ENCODE assay signal across 27 cellular contexts in the genomic region with DNA sequence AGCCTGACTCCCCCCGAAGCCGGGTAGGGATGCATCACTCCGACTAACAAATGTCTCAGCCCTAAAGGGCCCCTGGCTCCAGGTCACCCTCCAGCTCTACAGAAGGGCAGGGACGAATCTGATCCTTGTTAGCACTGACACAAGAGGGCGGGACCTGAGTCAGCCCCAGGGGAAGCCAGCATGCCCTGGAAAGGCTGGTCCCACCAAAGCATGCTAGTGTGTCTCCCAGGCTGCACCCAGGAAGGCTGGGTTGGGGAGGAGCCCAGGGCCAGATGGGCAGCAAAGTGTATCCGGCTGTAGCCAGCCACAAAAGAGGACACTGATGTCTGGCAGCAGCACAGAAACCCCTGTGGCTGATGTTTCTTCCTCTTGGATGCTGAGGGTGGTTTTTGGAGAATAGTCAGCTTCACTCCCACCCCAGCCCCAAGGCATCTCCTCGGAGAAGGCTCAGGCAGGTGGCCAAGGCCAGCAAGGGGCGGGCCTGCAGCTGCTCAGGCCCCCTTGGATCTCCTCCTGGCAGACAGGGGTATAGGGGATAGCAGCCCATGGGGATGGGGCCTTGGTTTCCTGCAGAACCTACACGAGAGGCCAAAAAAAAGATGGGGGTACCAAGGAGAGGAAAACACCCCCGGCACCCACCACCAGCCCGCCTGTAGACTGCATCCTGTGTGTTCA. TPM values are rescaled to one million over a fixed set of nuclear protein-coding genes. Genes with fewer than 3 reads are reported as not detected.
A peak's percentile ranks its signal among the peaks of the same experiment; 100 is the strongest.
DNase-seq lines count a peak whose midpoint lies in the region; ATAC-seq and TF ChIP-seq lines count a peak whose summit lies in the region.
"Had no signal": no experiment of that assay in that cellular context is flagged by ENCODE, and none has a peak within 500 bp of the region (broad histone marks: within the 10 kb centered on the region; RNA-seq: fewer than 3 reads in every experiment).

No MANE protein-coding gene starts in this region.

- TF ChIP-seq CTCF in HEK293 (tag by site-specific recombination; IDR thresholded peaks at IDR 0.05), result no peak
- no peak for TF ChIP-seq CTCF in endodermal cell (conservative IDR thresholded peaks at IDR 0.05)
- TF ChIP-seq CTCF in neural cell (IDR thresholded peaks at IDR 0.05; ENCODE audit: poor library complexity, severe bottlenecking), result no peak

- no peak overlapping the region for H3K27ac Mint-ChIP-seq in endodermal cell
- no peak overlapping the region for H3K27ac Mint-ChIP-seq in activated T-helper 17 cell treated with anti-CD3 and anti-CD28 coated beads, Interleukin-2, amount 50 U/mL, for 72 hours
- H3K27ac Mint-ChIP-seq: activated CD4-positive, alpha-beta T cell treated with anti-CD3 and anti-CD28 coated beads for 36 hours; activated naive CD4-positive, alpha-beta T cell treated with anti-CD3 and anti-CD28 coated beads for 36 hours; CD4-positive, CD25-positive, alpha-beta regulatory T cell; nephron progenitor cell; stimulated activated naive B cell treated with anti-CD40 and anti-IgM and Interleukin-4, amounts not matched to agents 10 μg/mL and 1 μg/mL and 100 μg/mL, for 72 hours; T-cell had no signal

- ATAC-seq in activated T-helper 17 cell treated with anti-CD3 and anti-CD28 coated beads, Interleukin-2, amount 50 U/mL, for 72 hours (replicated peaks), result no peak
- ATAC-seq: activated CD4-positive, alpha-beta T cell treated with anti-CD3 and anti-CD28 coated beads for 36 hours; left lobe of liver; stimulated activated naive B cell treated with anti-CD40 and anti-IgM and Interleukin-4, amounts not matched to agents 10 μg/mL and 1 μg/mL and 100 μg/mL, for 72 hours; T-cell had no signal

- H3K9me3 ChIP-seq in BLaER1 (no peaks in the 10 kb centered on the region), HEK293 (ENCODE audit: control insufficient read depth, insufficient read depth, low read depth, low read length) (no peaks in the 10 kb centered on the region), endodermal cell (ENCODE audit: control insufficient read depth, low read length) (no peaks in the 10 kb centered on the region), neural cell (ENCODE audit: low read length) (no peaks in the 10 kb centered on the region)
- H3K9me3 ChIP-seq: prostate gland, testis had no signal

- H4K20me1 ChIP-seq in BLaER1, result peaks cover 28% of the 10 kb centered on the region
- no peaks in the 10 kb centered on the region for H4K20me1 ChIP-seq in neural cell (ENCODE audit: insufficient read depth)

- no peak for TF ChIP-seq EP300 in neural cell (conservative IDR thresholded peaks at IDR 0.05; ENCODE audit: poor library complexity, severe bottlenecking)

- no peaks in the 10 kb centered on the region for H3K9me3 Mint-ChIP-seq in endodermal cell
- H3K9me3 Mint-ChIP-seq in activated T-helper 17 cell treated with anti-CD3 and anti-CD28 coated beads, Interleukin-2, amount 50 U/mL, for 72 hours, result no peaks in the 10 kb centered on the region
- H3K9me3 Mint-ChIP-seq: activated naive CD4-positive, alpha-beta T cell treated with anti-CD3 and anti-CD28 coated beads for 36 hours; nephron progenitor cell; stimulated activated naive B cell treated with anti-CD40 and anti-IgM and Interleukin-4, amounts not matched to agents 10 μg/mL and 1 μg/mL and 100 μg/mL, for 72 hours; T-cell had no signal

- H2AFZ ChIP-seq in neural cell (ENCODE audit: low read depth, low read length), result no peak overlapping the region

- no peaks in the 10 kb centered on the region for H3F3A ChIP-seq in neural cell (ENCODE audit: insufficient read depth, low read length, poor library complexity, severe bottlenecking)

- 88 to 92% methylated on average over 10 to 11 of the region's 11 CpGs for WGBS in endodermal cell (ENCODE audit: insufficient coverage in 1 of 2, insufficient read length in 1 of 2), 2 experiments

- POLR2A ChIA-PET in HEK293 (lab: Yijun Ruan, JAX), result no interaction called here

- no peak overlapping the region for H3K4me3 ChIP-seq in BLaER1
- H3K4me3 ChIP-seq in HEK293 (ENCODE audit: low read depth, low read length), result no peak overlapping the region
- H3K4me3 ChIP-seq in endodermal cell (ENCODE audit: low read length), result no peak overlapping the region
- H3K4me3 ChIP-seq in neural cell (ENCODE audit: low read length), result no peak overlapping the region
- H3K4me3 ChIP-seq: prostate gland, smooth muscle cell, testis had no signal

- CTCF ChIA-PET in HEK293 (lab: Yijun Ruan, JAX), result interaction anchor here (0.6 kb wide), 1 partner anchor 219 kb away, joined by 4 read pairs; no protein-coding TSS in a partner anchor

- no peaks in the 10 kb centered on the region for H3K79me2 ChIP-seq in neural cell (replicated peaks; ENCODE audit: insufficient read depth, low read length)

- H3K27ac ChIP-seq in BLaER1 (peak overlapping the region; percentile 18; the same call in 1 of the 2 replicates), HEK293 (ENCODE audit: extremely low read depth, low read depth, low read length) (no peak overlapping the region), endodermal cell (ENCODE audit: low read depth, low read length) (no peak overlapping the region), neural cell (ENCODE audit: low read length) (no peak overlapping the region)
- H3K27ac ChIP-seq: prostate gland, testis had no signal

- H3K4me1 ChIP-seq in BLaER1 (peaks cover 54% of the 10 kb centered on the region), HEK293 (ENCODE audit: control insufficient read depth, insufficient read depth, low read length) (no peaks in the 10 kb centered on the region; the same call in 1 of the 2 replicates), endodermal cell (ENCODE audit: control insufficient read depth, insufficient read depth, low read length) (peaks cover 5% of the 10 kb centered on the region)
- H3K4me1 ChIP-seq: prostate gland, testis had no signal

- H3K9ac ChIP-seq in BLaER1 (peak overlapping the region; percentile 8; the same call in 1 of the 2 replicates), endodermal cell (ENCODE audit: extremely low read depth, low read length, poor library complexity, severe bottlenecking) (no peak overlapping the region), neural cell (ENCODE audit: low read length) (no peak overlapping the region)

- H3K27me3 Mint-ChIP-seq in endodermal cell (ENCODE audit: insufficient read depth), result no peaks in the 10 kb centered on the region
- no peaks in the 10 kb centered on the region for H3K27me3 Mint-ChIP-seq in activated T-helper 17 cell treated with anti-CD3 and anti-CD28 coated beads, Interleukin-2, amount 50 U/mL, for 72 hours
- H3K27me3 Mint-ChIP-seq: activated CD4-positive, alpha-beta T cell treated with anti-CD3 and anti-CD28 coated beads for 36 hours; CD4-positive, CD25-positive, alpha-beta regulatory T cell; stimulated activated naive B cell treated with anti-CD40 and anti-IgM and Interleukin-4, amounts not matched to agents 10 μg/mL and 1 μg/mL and 100 μg/mL, for 72 hours; T-cell had no signal

- H3K4me2 ChIP-seq in BLaER1, result peak overlapping the region; percentile 71
- H3K4me2 ChIP-seq in neural cell (ENCODE audit: low read length), result no peak overlapping the region
- H3K4me2 ChIP-seq: smooth muscle cell had no signal

- peaks cover 11% of the 10 kb centered on the region for H3K4me1 Mint-ChIP-seq in endodermal cell
- H3K4me1 Mint-ChIP-seq in activated T-helper 17 cell treated with anti-CD3 and anti-CD28 coated beads, Interleukin-2, amount 50 U/mL, for 72 hours, result no peaks in the 10 kb centered on the region

- no peak overlapping the region for H3K4me3 Mint-ChIP-seq in endodermal cell
- H3K4me3 Mint-ChIP-seq in activated T-helper 17 cell treated with anti-CD3 and anti-CD28 coated beads, Interleukin-2, amount 50 U/mL, for 72 hours, result no peak overlapping the region
- H3K4me3 Mint-ChIP-seq: activated CD4-positive, alpha-beta T cell treated with anti-CD3 and anti-CD28 coated beads for 36 hours; activated naive CD4-positive, alpha-beta T cell treated with anti-CD3 and anti-CD28 coated beads for 36 hours; nephron progenitor cell; stimulated activated naive B cell treated with anti-CD40 and anti-IgM and Interleukin-4, amounts not matched to agents 10 μg/mL and 1 μg/mL and 100 μg/mL, for 72 hours; T-cell had no signal

- TF ChIP-seq RAD21 in neural cell (conservative IDR thresholded peaks at IDR 0.05), result no peak

- H3K9me2 ChIP-seq in neural cell (ENCODE audit: insufficient read depth, low read length), result no peaks in the 10 kb centered on the region

- DNase-seq in endodermal cell (peak; percentile 61), NCI-H146 treated with DMSO at 0.1 percent for 48 hours (lab: John Stamatoyannopoulos, UW; ENCODE audit: unreplicated experiment) (no peak), NCI-H2171 (lab: John Stamatoyannopoulos, UW) (no peak), NCI-H345 treated with DMSO at 0.1 percent for 48 hours (lab: John Stamatoyannopoulos, UW; ENCODE audit: unreplicated experiment) (no peak)
- DNase-seq: activated CD4-positive, alpha-beta T cell treated with anti-CD3 and anti-CD28 coated beads for 36 hours; activated naive CD4-positive, alpha-beta T cell treated with anti-CD3 and anti-CD28 coated beads for 36 hours; activated T-cell treated with anti-CD3 and anti-CD28 coated beads, Interleukin-2, amount 50 U/mL, for 48 hours; aorta; caudate nucleus; CD4-positive, CD25-positive, alpha-beta regulatory T cell; Karpas-422; midbrain; MV-4-11; NCI-H187 treated with DMSO at 0.1 percent for 48 hours; NCI-H446; OCI-M1; stimulated activated naive B cell treated with anti-CD40 and anti-IgM and Interleukin-4, amounts not matched to agents 10 μg/mL and 1 μg/mL and 100 μg/mL, for 72 hours; T-cell; testis had no signal

- no peaks in the 10 kb centered on the region for H3K36me3 ChIP-seq in BLaER1
- peaks cover 0 to 11% of the 10 kb centered on the region in 2 experiments; a peak in 2 of 3 replicates for H3K36me3 ChIP-seq in HEK293 (ENCODE audit: control insufficient read depth in 2 of 2, insufficient read depth in 1 of 2, low read length in 2 of 2)
- H3K36me3 ChIP-seq in endodermal cell (ENCODE audit: control insufficient read depth, insufficient read depth, low read length), result peaks cover 19% of the 10 kb centered on the region
- H3K36me3 ChIP-seq in neural cell (ENCODE audit: insufficient read depth, low read length), result no peaks in the 10 kb centered on the region
- H3K36me3 ChIP-seq: prostate gland had no signal

- no peaks in the 10 kb centered on the region for H3K36me3 Mint-ChIP-seq in endodermal cell (ENCODE audit: low read depth)
- no peaks in the 10 kb centered on the region for H3K36me3 Mint-ChIP-seq in activated T-helper 17 cell treated with anti-CD3 and anti-CD28 coated beads, Interleukin-2, amount 50 U/mL, for 72 hours (ENCODE audit: low read depth)
- H3K36me3 Mint-ChIP-seq: CD4-positive, CD25-positive, alpha-beta regulatory T cell; stimulated activated naive B cell treated with anti-CD40 and anti-IgM and Interleukin-4, amounts not matched to agents 10 μg/mL and 1 μg/mL and 100 μg/mL, for 72 hours; T-cell had no signal

- H3K27me3 ChIP-seq in BLaER1 (no peaks in the 10 kb centered on the region), endodermal cell (ENCODE audit: control insufficient read depth, insufficient read depth, low read length, poor library complexity, severe bottlenecking) (no peaks in the 10 kb centered on the region), neural cell (ENCODE audit: insufficient read depth, low read depth, low read length) (no peaks in the 10 kb centered on the region)
- H3K27me3 ChIP-seq: testis had no signal

RNA-seq across cellular contexts. Expression of a gene that starts 11.0 kb away (rescaled TPM):
- 10 to 100 TPM; 12.2 to 17.2 TPM for total RNA-seq in endodermal cell
- 15.2 TPM for polyA plus RNA-seq in endodermal cell (2013, experiment 1 of 2)
- 13.7 TPM for polyA plus RNA-seq in endodermal cell (2013, experiment 2 of 2)
- 2.5 and 2.8 TPM in 2 replicates for polyA plus RNA-seq in neural cell
- polyA minus RNA-seq in neural cell, result 4.9 and 5.9 TPM in 2 replicates
- 1 to 10 TPM; 1.8 to 2.3 TPM for total RNA-seq in activated T-helper 17 cell treated with anti-CD3 and anti-CD28 coated beads, Interleukin-2, amount 50 U/mL, for 72 hours

RNA-seq across cellular contexts. Expression of a gene that starts 28.2 kb away (rescaled TPM):
- total RNA-seq in endodermal cell, result 10 to 100 TPM; 26.3 to 28.0 TPM
- polyA plus RNA-seq in endodermal cell (2013, experiment 1 of 2), result 29.6 TPM
- polyA plus RNA-seq in endodermal cell (2013, experiment 2 of 2), result 26.6 TPM
- 22.9 and 24.6 TPM in 2 replicates for polyA plus RNA-seq in neural cell
- polyA minus RNA-seq in neural cell, result 18.5 and 22.4 TPM in 2 replicates
- total RNA-seq in activated T-helper 17 cell treated with anti-CD3 and anti-CD28 coated beads, Interleukin-2, amount 50 U/mL, for 72 hours, result 10 to 100 TPM; 14.3 to 28.5 TPM

RNA-seq across cellular contexts. Expression of a gene that starts 42.3 kb away (rescaled TPM):
- total RNA-seq in endodermal cell, result 10 to 100 TPM; 31.6 to 37.6 TPM
- polyA plus RNA-seq in endodermal cell (2013, experiment 1 of 2), result 18.6 TPM
- 17.7 TPM for polyA plus RNA-seq in endodermal cell (2013, experiment 2 of 2)
- 5.3 and 8.8 TPM in 2 replicates for polyA plus RNA-seq in neural cell
- polyA minus RNA-seq in neural cell, result 3.7 and 5.2 TPM in 2 replicates
- total RNA-seq in activated T-helper 17 cell treated with anti-CD3 and anti-CD28 coated beads, Interleukin-2, amount 50 U/mL, for 72 hours, result 100 to 1,000 TPM; 107 to 112 TPM
